17 cellular contexts compared by ENCODE assay signal in the genomic region with DNA sequence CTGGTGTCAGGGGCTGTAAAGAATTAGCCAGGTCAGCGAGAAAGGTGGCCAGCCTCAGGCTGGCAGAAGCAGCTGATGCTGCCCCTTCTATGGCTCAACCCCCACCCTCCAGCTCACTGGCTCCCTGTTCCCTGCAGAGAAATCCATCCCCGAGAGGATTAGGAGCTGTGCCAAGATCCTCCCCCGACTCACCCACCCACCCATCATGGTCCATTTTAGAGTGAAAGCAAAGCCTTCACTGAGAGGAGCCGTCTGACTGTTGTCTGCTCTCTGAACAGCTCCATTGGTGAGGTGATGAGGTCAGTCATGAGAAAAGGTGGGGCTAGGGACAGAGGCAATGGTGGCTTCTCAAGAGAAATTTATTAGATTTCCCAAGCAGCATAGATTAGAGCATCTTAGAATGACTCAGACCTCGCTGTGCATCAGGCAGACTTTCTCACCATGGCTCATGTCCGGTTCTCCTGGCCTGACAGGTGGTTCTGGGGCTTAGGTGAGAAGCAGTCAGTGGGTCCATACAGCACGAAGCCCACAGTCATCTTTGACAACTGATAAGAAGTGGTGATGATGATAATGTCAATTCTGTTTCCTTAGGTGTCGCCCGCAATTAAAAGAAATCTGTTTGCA. TPM values are rescaled to one million over a fixed set of nuclear protein-coding genes. Genes with fewer than 3 reads are reported as not detected.
DNase-seq lines count a peak whose midpoint lies in the region; ATAC-seq, FAIRE-seq and TF ChIP-seq lines count a peak whose summit lies in the region.
"Had no signal": no experiment of that assay in that cellular context is flagged by ENCODE, and none has a peak within 500 bp of the region (broad histone marks: within the 10 kb centered on the region; RNA-seq: fewer than 3 reads in every experiment).

No MANE protein-coding gene starts in this region.

- DNase-seq in A172 (ENCODE audit: low spot score) (peak; percentile 98), H54 (ENCODE audit: insufficient read length, low spot score) (peak; percentile 40), NCI-H2227 (lab: John Stamatoyannopoulos, UW; ENCODE audit: unreplicated experiment) (peak; percentile 38), osteocyte (ENCODE audit: extremely low spot score, unreplicated experiment) (no peak), HCEC 1CT (no peak)
- DNase-seq: activated B cell treated with CpG ODN at 0.5 μM for 24 hours; activated naive CD4-positive, alpha-beta T cell treated with anti-CD3 and anti-CD28 coated beads, Interleukin-2, amount 10 ng/mL, durations not matched to agents 7 days and 5 days; islet precursor cell; midbrain; NCI-H187 treated with DMSO at 0.1 percent for 48 hours; T-helper 1 cell had no signal

- no peak for ATAC-seq in HG03571 (IDR thresholded peaks at IDR 0.05; ENCODE audit: unreplicated experiment)
- ATAC-seq in HG02840 (IDR thresholded peaks at IDR 0.05; ENCODE audit: low FRiP score, unreplicated experiment): no peak
- ATAC-seq: Panc1 had no signal

- H3K36me3 Mint-ChIP-seq in osteocyte (ENCODE audit: unreplicated experiment): peaks cover 21% of the 10 kb centered on the region
- H3K36me3 Mint-ChIP-seq: activated naive CD4-positive, alpha-beta T cell treated with anti-CD3 and anti-CD28 coated beads, Interleukin-2, amount 10 ng/mL, durations not matched to agents 7 days and 5 days had no signal

- H3K27ac Mint-ChIP-seq in osteocyte (ENCODE audit: unreplicated experiment): no peak overlapping the region
- H3K27ac Mint-ChIP-seq: activated B cell treated with CpG ODN at 0.5 μM for 24 hours; activated naive CD4-positive, alpha-beta T cell treated with anti-CD3 and anti-CD28 coated beads, Interleukin-2, amount 10 ng/mL, durations not matched to agents 7 days and 5 days had no signal

- no peak overlapping the region for H3K4me3 Mint-ChIP-seq in osteocyte (ENCODE audit: unreplicated experiment)
- H3K4me3 Mint-ChIP-seq: activated B cell treated with CpG ODN at 0.5 μM for 24 hours; activated naive CD4-positive, alpha-beta T cell treated with anti-CD3 and anti-CD28 coated beads, Interleukin-2, amount 10 ng/mL, durations not matched to agents 7 days and 5 days had no signal

- TF ChIP-seq CTCF in osteocyte (IDR thresholded peaks at IDR 0.05): no peak

- no peaks in the 10 kb centered on the region for H3K27me3 Mint-ChIP-seq in osteocyte (ENCODE audit: unreplicated experiment)
- H3K27me3 Mint-ChIP-seq: activated B cell treated with CpG ODN at 0.5 μM for 24 hours; activated naive CD4-positive, alpha-beta T cell treated with anti-CD3 and anti-CD28 coated beads, Interleukin-2, amount 10 ng/mL, durations not matched to agents 7 days and 5 days had no signal

- TF ChIP-seq POLR2A in H54 (IDR thresholded peaks at IDR 0.05; ENCODE audit: low read depth, low read length): no peak

- H3K9me3 Mint-ChIP-seq in osteocyte (ENCODE audit: unreplicated experiment): no peaks in the 10 kb centered on the region
- H3K9me3 Mint-ChIP-seq: activated B cell treated with CpG ODN at 0.5 μM for 24 hours; activated naive CD4-positive, alpha-beta T cell treated with anti-CD3 and anti-CD28 coated beads, Interleukin-2, amount 10 ng/mL, durations not matched to agents 7 days and 5 days had no signal

- FAIRE-seq in H54 (lab: Jason Lieb, UNC): no peak

- H3K4me1 Mint-ChIP-seq in osteocyte (ENCODE audit: unreplicated experiment): peaks cover 15% of the 10 kb centered on the region
- H3K4me1 Mint-ChIP-seq: activated B cell treated with CpG ODN at 0.5 μM for 24 hours; activated naive CD4-positive, alpha-beta T cell treated with anti-CD3 and anti-CD28 coated beads, Interleukin-2, amount 10 ng/mL, durations not matched to agents 7 days and 5 days had no signal

- peak overlapping the region; percentile 51 for H3K27ac ChIP-seq in cingulate gyrus (ENCODE audit: low read depth, low read length)
- H3K27ac ChIP-seq: epithelial cell of prostate had no signal

RNA-seq across cellular contexts. Expression of gene RHO, which starts 24.9 kb away (rescaled TPM):
- not detected in 2 replicates for total RNA-seq in A172 (2014; rRNA removed; shearing (Covaris generic))
- total RNA-seq in osteocyte: not detected in 2 replicates
- total RNA-seq: activated B cell treated with CpG ODN at 0.5 μM for 24 hours had no signal

RNA-seq across cellular contexts. Expression of gene H1-8, which starts 39.5 kb away (rescaled TPM):
- total RNA-seq in A172 (2014; rRNA removed; shearing (Covaris generic)): not detected in 2 replicates
- not detected in 2 replicates for total RNA-seq in osteocyte
- total RNA-seq: activated B cell treated with CpG ODN at 0.5 μM for 24 hours, omental fat pad had no signal

Comparison
In these comparisons a context has a peak if more than half of its experiments do, and no peak if none do; other contexts are left out.
1. DNase-seq: peak in A172 (single experiment), H54 (single experiment) and NCI-H2227 (single experiment); none in osteocyte (single experiment) and HCEC 1CT (single experiment).